In genomic region chr19:11421607-11422098, GRCh38 we compare ENCODE assay signal across 9 cellular contexts. TPM values are rescaled to one million over a fixed set of nuclear protein-coding genes. Genes with fewer than 3 reads are reported as not detected.
A peak's percentile ranks its signal among the peaks of the same experiment; 100 is the strongest.
DNase-seq lines count a peak whose midpoint lies in the region; ATAC-seq and TF ChIP-seq lines count a peak whose summit lies in the region.
"Had no signal": no experiment of that assay in that cellular context is flagged by ENCODE, and none has a peak within 500 bp of the region (broad histone marks: within the 10 kb centered on the region; RNA-seq: fewer than 3 reads in every experiment).

No MANE protein-coding gene starts in this region.

- H3K56ac ChIP-seq in H9 (ENCODE audit: insufficient read length, low read depth, low read length), result no peak overlapping the region

- intact Hi-C loops in dendritic cell treated with granulocyte-macrophage colony-stimulating factor and Interleukin-4, amounts not matched to agents 40 ng/mL and 50 ng/mL, for 4 days (cut with micrococcal nuclease), result loop anchor here (2.0 kb wide), 1 partner anchor 41 kb away; no protein-coding TSS in a partner anchor
- intact Hi-C loops in natural killer cell (cut with micrococcal nuclease), result loop anchor here (5.0 kb wide), 1 partner anchor 39 kb away; the partner anchor contains the start of gene EPOR

- no peak overlapping the region for H2BK15ac ChIP-seq in H9 (ENCODE audit: low read depth, low read length)

- H3K36me3 ChIP-seq in DND-41 (ENCODE audit: insufficient read depth, low read length), result no peaks in the 10 kb centered on the region
- H3K36me3 ChIP-seq: HAP-1 had no signal

- H3K4ac ChIP-seq in H9 (ENCODE audit: low read depth, low read length), result no peak overlapping the region

- H3K4me1 ChIP-seq in DND-41 (ENCODE audit: insufficient read depth, low read length) (no peaks in the 10 kb centered on the region), H9 (ENCODE audit: insufficient read depth, low read length) (no peaks in the 10 kb centered on the region)
- H3K4me1 ChIP-seq: HAP-1 had no signal

- H4K8ac ChIP-seq in H9 (replicated peaks; ENCODE audit: insufficient read length, low read depth, low read length), result no peak overlapping the region

- H2BK5ac ChIP-seq in H9 (ENCODE audit: insufficient read length, low read length), result no peak overlapping the region

- H3K9me3 ChIP-seq in DND-41 (ENCODE audit: insufficient read depth, low read length, severe bottlenecking), result peaks cover 3% of the 10 kb centered on the region
- H3K9me3 ChIP-seq in H9 (ENCODE audit: control insufficient read depth, low read depth, low read length), result no peaks in the 10 kb centered on the region
- H3K9me3 ChIP-seq in T-helper 17 cell (ENCODE audit: control insufficient read depth, low read length, poor library complexity, severe bottlenecking), result no peaks in the 10 kb centered on the region
- H3K9me3 ChIP-seq: HAP-1 had no signal

- H3K4me1 Mint-ChIP-seq in H9 (peaks cover 23 to 31% of the 10 kb centered on the region in 2 experiments), T-helper 17 cell (peaks cover 39% of the 10 kb centered on the region), natural killer cell (peaks cover 30 to 46% of the 10 kb centered on the region in 2 donors)
- peaks cover 54% of the 10 kb centered on the region for H3K4me1 Mint-ChIP-seq in dendritic cell treated with granulocyte-macrophage colony-stimulating factor and Interleukin-4, amounts not matched to agents 40 ng/mL and 50 ng/mL, for 4 days (ENCODE audit: low read depth)

- H3K4me2 ChIP-seq in DND-41 (ENCODE audit: insufficient read depth, low read length) (no peak overlapping the region), H9 (ENCODE audit: insufficient read depth, insufficient read length, low read length) (peak overlapping the region; percentile 72)

- H3T11ph ChIP-seq in H9 (ENCODE audit: low read length), result no peak overlapping the region

- no peak overlapping the region for H4K91ac ChIP-seq in H9 (ENCODE audit: insufficient read length, low read depth, low read length)

- H3K4me3 Mint-ChIP-seq in H9 (peak overlapping the region; percentile 69 to 92), T-helper 17 cell (peak overlapping the region; percentile 90), natural killer cell (peak overlapping the region; percentile 86)
- peak overlapping the region; percentile 80 for H3K4me3 Mint-ChIP-seq in dendritic cell treated with granulocyte-macrophage colony-stimulating factor and Interleukin-4, amounts not matched to agents 40 ng/mL and 50 ng/mL, for 4 days

- H3K23me2 ChIP-seq in H9 (ENCODE audit: insufficient read length, low read depth, low read length, poor library complexity, severe bottlenecking), result peaks cover 32% of the 10 kb centered on the region

- H3K14ac ChIP-seq in H9 (ENCODE audit: insufficient read depth, low read length), result no peak overlapping the region

- H3K9ac ChIP-seq in DND-41 (ENCODE audit: low read depth, low read length) (no peak overlapping the region), H9 (ENCODE audit: extremely low read depth, insufficient read length, low read length) (peak overlapping the region; percentile 23)

- H2AFZ ChIP-seq in DND-41 (ENCODE audit: low read depth, low read length) (no peak overlapping the region), H9 (ENCODE audit: low read length) (peak overlapping the region; percentile 70)

- H3K27me3 Mint-ChIP-seq in H9 (ENCODE audit: low read depth), result peaks cover 27% of the 10 kb centered on the region
- peaks cover 53% of the 10 kb centered on the region for H3K27me3 Mint-ChIP-seq in T-helper 17 cell
- H3K27me3 Mint-ChIP-seq in dendritic cell treated with granulocyte-macrophage colony-stimulating factor and Interleukin-4, amounts not matched to agents 40 ng/mL and 50 ng/mL, for 4 days, result peaks cover 73% of the 10 kb centered on the region
- H3K27me3 Mint-ChIP-seq in natural killer cell (ENCODE audit: low read depth in 2 of 2), result peaks cover 21 to 47% of the 10 kb centered on the region in 2 donors

- H3K27me3 ChIP-seq in DND-41 (ENCODE audit: insufficient read depth, low read length, poor library complexity), result no peaks in the 10 kb centered on the region
- H3K27me3 ChIP-seq in H9 (ENCODE audit: insufficient read depth, low read length), result no peaks in the 10 kb centered on the region; the same call in 1 of the 2 replicates

- H2AK5ac ChIP-seq in H9 (ENCODE audit: insufficient read length, low read length), result no peak overlapping the region

- H3K79me2 ChIP-seq in DND-41 (ENCODE audit: insufficient read depth, low read length) (no peaks in the 10 kb centered on the region), H9 (ENCODE audit: insufficient read depth, low read length) (no peaks in the 10 kb centered on the region)

- WGBS in H9 (ENCODE audit: extremely low coverage, insufficient read length, low lambda C conversion rate), result no CpG with 5 or more reads among the region's 24 CpGs

- H4K5ac ChIP-seq in H9 (ENCODE audit: insufficient read length, low read depth, low read length), result no peak overlapping the region

- no peak overlapping the region for H3K23ac ChIP-seq in H9 (ENCODE audit: insufficient read length, low read depth, low read length)

- no peak overlapping the region for H2BK20ac ChIP-seq in H9 (ENCODE audit: low read depth, low read length, poor library complexity, severe bottlenecking)

- H3K79me1 ChIP-seq in H9 (ENCODE audit: insufficient read depth, low read depth, low read length, poor library complexity, severe bottlenecking), result no peaks in the 10 kb centered on the region

- TF ChIP-seq CTCF in DND-41 (IDR thresholded peaks at IDR 0.05; ENCODE audit: borderline replicate concordance, extremely low read depth, low read length, poor library complexity, severe bottlenecking) (no peak), H9 (conservative IDR thresholded peaks at IDR 0.05) (no peak), natural killer cell (IDR thresholded peaks at IDR 0.05) (no peak)

- H3K36me3 Mint-ChIP-seq in H9 (ENCODE audit: insufficient read depth in 1 of 3, low read depth in 3 of 3) (peaks cover 0 to 2% (median under 1%) of the 10 kb centered on the region in 3 experiments; a peak in 2 of 7 replicates), T-helper 17 cell (ENCODE audit: low read depth) (peaks cover 2% of the 10 kb centered on the region), natural killer cell (no peaks in the 10 kb centered on the region)
- no peaks in the 10 kb centered on the region for H3K36me3 Mint-ChIP-seq in dendritic cell treated with granulocyte-macrophage colony-stimulating factor and Interleukin-4, amounts not matched to agents 40 ng/mL and 50 ng/mL, for 4 days (ENCODE audit: low read depth)

- 0 out of 3 replicates have a peak, but pooled peaks have one; percentile 30 for ATAC-seq in DND-41 (ENCODE audit: insufficient read depth, low read depth)
- ATAC-seq in T-helper 17 cell, result peak; percentile 52
- peak; percentile 63 to 68 (median 65) for ATAC-seq in natural killer cell
- ATAC-seq in GM18520 (IDR thresholded peaks at IDR 0.05; ENCODE audit: unreplicated experiment), result no peak
- ATAC-seq in GM19023 (IDR thresholded peaks at IDR 0.05; ENCODE audit: unreplicated experiment), result no peak

- H4K20me1 ChIP-seq in DND-41 (ENCODE audit: insufficient read depth, low read length) (no peaks in the 10 kb centered on the region), H9 (ENCODE audit: control insufficient read depth, insufficient read depth, insufficient read length) (no peaks in the 10 kb centered on the region)

- H3K9me3 Mint-ChIP-seq in H9 (no peaks in the 10 kb centered on the region; a peak in 2 of 5 replicates), natural killer cell (no peaks in the 10 kb centered on the region)
- no peaks in the 10 kb centered on the region for H3K9me3 Mint-ChIP-seq in dendritic cell treated with granulocyte-macrophage colony-stimulating factor and Interleukin-4, amounts not matched to agents 40 ng/mL and 50 ng/mL, for 4 days

- no peak overlapping the region for H2BK12ac ChIP-seq in H9 (ENCODE audit: insufficient read length, low read depth, low read length)

- no peak for DNase-seq in DND-41
- peak; percentile 92 for DNase-seq in H9
- DNase-seq in T-helper 17 cell, result peak in 1 of 3 donors; percentile 23
- DNase-seq in natural killer cell, result peak; percentile 47
- no peak for DNase-seq in pons (ENCODE audit: low spot score)

- peak overlapping the region; percentile 32 for H3K18ac ChIP-seq in H9 (ENCODE audit: insufficient read length, low read depth, low read length)

- H3K4me3 ChIP-seq in DND-41 (ENCODE audit: low read depth in 1 of 2, low read length in 2 of 2), result no peak overlapping the region
- H3K4me3 ChIP-seq: HAP-1 had no signal

- H3K27ac Mint-ChIP-seq in H9, result peak overlapping the region; percentile 90 to 95 (median 90); a peak in 4 of 7 replicates
- H3K27ac Mint-ChIP-seq in T-helper 17 cell, result no peak overlapping the region
- H3K27ac Mint-ChIP-seq in dendritic cell treated with granulocyte-macrophage colony-stimulating factor and Interleukin-4, amounts not matched to agents 40 ng/mL and 50 ng/mL, for 4 days, result peak overlapping the region; percentile 37
- H3K27ac Mint-ChIP-seq in natural killer cell, result peak overlapping the region in 1 of 2 donors; percentile 63

- H3K27ac ChIP-seq in DND-41 (ENCODE audit: low read length), result no peak overlapping the region
- no peak overlapping the region for H3K27ac ChIP-seq in H9 (ENCODE audit: insufficient read length, low read depth, low read length)

- H2BK120ac ChIP-seq in H9 (ENCODE audit: low read depth, low read length, poor library complexity, severe bottlenecking), result no peak overlapping the region

RNA-seq across cellular contexts. Expression of gene RGL3, which starts 2.5 kb away (rescaled TPM):
- 58.5 and 65.9 TPM in 2 replicates for total RNA-seq in H9 (2021)
- not detected for total RNA-seq in T-helper 17 cell
- total RNA-seq in natural killer cell, result under 1 TPM in 1 of 3 donors, not detected in 2; 0.48 TPM

RNA-seq across cellular contexts. Expression of gene ODAD3, which starts 13.3 kb away (rescaled TPM):
- total RNA-seq in H9 (2021) (2.2 and 2.5 TPM in 2 replicates), T-helper 17 cell (not detected), natural killer cell (not detected)

RNA-seq across cellular contexts. Expression of gene PRKCSH, which starts 13.8 kb away (rescaled TPM):
- 431 and 437 TPM in 2 replicates for total RNA-seq in H9 (2021)
- 100 to 1,000 TPM; 233 to 250 TPM for total RNA-seq in T-helper 17 cell
- 100 to 1,000 TPM; 320 to 367 (median 327) TPM for total RNA-seq in natural killer cell

RNA-seq across cellular contexts. Expression of gene EPOR, which starts 37.5 kb away (rescaled TPM):
- total RNA-seq in H9 (2021) (8.9 and 9.3 TPM in 2 replicates), T-helper 17 cell (1 to 10 TPM; 7.3 to 9.9 TPM), natural killer cell (10 to 100 TPM in 2 of 3 donors, 1 to 10 TPM in 1; 7.6 to 10.7 (median 10.3) TPM)

RNA-seq across cellular contexts. Expression of gene SWSAP1, which starts 47.2 kb away (rescaled TPM):
- total RNA-seq in H9 (2021) (3.8 and 5.2 TPM in 2 replicates), T-helper 17 cell (1 to 10 TPM; 2.6 to 2.9 TPM), natural killer cell (1 to 10 TPM; 2.1 to 2.9 (median 2.8) TPM)

Comparison
In these comparisons a context has a peak if more than half of its experiments do, and no peak if none do; other contexts are left out.
1. ATAC-seq: peak in DND-41 (single experiment), T-helper 17 cell (single experiment) and natural killer cell (3 of 3); none in GM18520 (single experiment) and GM19023 (single experiment).
2. DNase-seq: peak in H9 (single experiment) and natural killer cell (single experiment); none in DND-41 (single experiment) and pons (single experiment).
3. RNA of gene RGL3, which starts 2.5 kb away (total RNA-seq): 58.5 to 65.9 TPM in H9; not detected in T-helper 17 cell and 0.48 TPM in natural killer cell; every median in the first group is over 10 times any median in the second.
4. Peak in every context shown above with its lines, with median percentiles within 50 percentile points of each other: H3K4me3 Mint-ChIP-seq.